ENCODE assay signal across 9 cellular contexts in genomic region chrX:2967998-2968909, GRCh38. TPM values are rescaled to one million over a fixed set of nuclear protein-coding genes. Genes with fewer than 3 reads are reported as not detected.
A peak's percentile ranks its signal among the peaks of the same experiment; 100 is the strongest.
DNase-seq lines count a peak whose midpoint lies in the region; ATAC-seq and FAIRE-seq lines count a peak whose summit lies in the region.
"Had no signal": no experiment of that assay in that cellular context is flagged by ENCODE, and none has a peak within 500 bp of the region (broad histone marks: within the 10 kb centered on the region; RNA-seq: fewer than 3 reads in every experiment).

No MANE protein-coding gene starts in this region.

- H3K27ac ChIP-seq in small intestine (ENCODE audit: low read depth in 1 of 2, low read length in 1 of 2) = no peak overlapping the region

- peak overlapping the region; percentile 14 for H3K27ac Mint-ChIP-seq in activated naive CD4-positive, alpha-beta T cell treated with anti-CD3 and anti-CD28 coated beads, Interleukin-2, amount 10 ng/mL, durations not matched to agents 7 days and 5 days
- no peak overlapping the region for H3K27ac Mint-ChIP-seq in stimulated activated effector memory CD8-positive, alpha-beta T cell treated with anti-CD3 and anti-CD28 coated beads, Interleukin-12 subunit alpha, Interleukin-12 subunit beta, amount 100 ng/mL, for 72 hours

- no peak overlapping the region for H3K4me3 ChIP-seq in small intestine (ENCODE audit: low read depth in 1 of 2, low read length in 2 of 2)

- H3K27me3 ChIP-seq in small intestine (ENCODE audit: control insufficient read depth in 2 of 2, insufficient read depth in 2 of 2, low read length in 2 of 2) = no peaks in the 10 kb centered on the region

- no peak for FAIRE-seq in small intestine (lab: Jason Lieb, UNC)
- FAIRE-seq: G401.6 had no signal

- no peaks in the 10 kb centered on the region for H3K9me3 Mint-ChIP-seq in activated naive CD4-positive, alpha-beta T cell treated with anti-CD3 and anti-CD28 coated beads, Interleukin-2, amount 10 ng/mL, durations not matched to agents 7 days and 5 days
- no peaks in the 10 kb centered on the region for H3K9me3 Mint-ChIP-seq in stimulated activated effector memory CD8-positive, alpha-beta T cell treated with anti-CD3 and anti-CD28 coated beads, Interleukin-12 subunit alpha, Interleukin-12 subunit beta, amount 100 ng/mL, for 72 hours

- H3K36me3 Mint-ChIP-seq in activated naive CD4-positive, alpha-beta T cell treated with anti-CD3 and anti-CD28 coated beads, Interleukin-2, amount 10 ng/mL, durations not matched to agents 7 days and 5 days = no peaks in the 10 kb centered on the region
- H3K36me3 Mint-ChIP-seq in stimulated activated effector memory CD8-positive, alpha-beta T cell treated with anti-CD3 and anti-CD28 coated beads, Interleukin-12 subunit alpha, Interleukin-12 subunit beta, amount 100 ng/mL, for 72 hours = no peaks in the 10 kb centered on the region

- peak overlapping the region; percentile 55 for H3K4me3 Mint-ChIP-seq in activated naive CD4-positive, alpha-beta T cell treated with anti-CD3 and anti-CD28 coated beads, Interleukin-2, amount 10 ng/mL, durations not matched to agents 7 days and 5 days
- peak overlapping the region; percentile 24 for H3K4me3 Mint-ChIP-seq in stimulated activated effector memory CD8-positive, alpha-beta T cell treated with anti-CD3 and anti-CD28 coated beads, Interleukin-12 subunit alpha, Interleukin-12 subunit beta, amount 100 ng/mL, for 72 hours

- H3K4me1 ChIP-seq in small intestine (ENCODE audit: control insufficient read depth in 2 of 2, insufficient read depth in 1 of 2, low read depth in 1 of 2, low read length in 1 of 2) = no peaks in the 10 kb centered on the region

- CTCF ChIA-PET in activated naive CD4-positive, alpha-beta T cell treated with anti-CD3 and anti-CD28 coated beads, Interleukin-2, amount 10 ng/mL, durations not matched to agents 7 days and 5 days (lab: Charles Lee) = no interaction called here

- no peaks in the 10 kb centered on the region for H3K27me3 Mint-ChIP-seq in activated naive CD4-positive, alpha-beta T cell treated with anti-CD3 and anti-CD28 coated beads, Interleukin-2, amount 10 ng/mL, durations not matched to agents 7 days and 5 days

- H3K4me1 Mint-ChIP-seq in activated naive CD4-positive, alpha-beta T cell treated with anti-CD3 and anti-CD28 coated beads, Interleukin-2, amount 10 ng/mL, durations not matched to agents 7 days and 5 days = no peaks in the 10 kb centered on the region
- H3K4me1 Mint-ChIP-seq in stimulated activated effector memory CD8-positive, alpha-beta T cell treated with anti-CD3 and anti-CD28 coated beads, Interleukin-12 subunit alpha, Interleukin-12 subunit beta, amount 100 ng/mL, for 72 hours = no peaks in the 10 kb centered on the region

- ATAC-seq in stimulated activated effector memory CD8-positive, alpha-beta T cell treated with anti-CD3 and anti-CD28 coated beads, Interleukin-12 subunit alpha, Interleukin-12 subunit beta, amount 100 ng/mL, for 72 hours = peak; percentile 83

- DNase-seq in activated naive CD4-positive, alpha-beta T cell treated with Interleukin-2 at 50 U/mL for 16 hours = peak; percentile 4
- DNase-seq in activated naive CD4-positive, alpha-beta T cell (lab: John Stamatoyannopoulos, UW) = no peak
- DNase-seq in activated naive CD4-positive, alpha-beta T cell treated with anti-CD3 and anti-CD28 coated beads, Interleukin-2, amount 10 ng/mL, durations not matched to agents 7 days and 5 days = no peak
- peak; percentile 6 to 78 (median 54) for DNase-seq in head of caudate nucleus
- peak in 1 of 2 donors; percentile 44 for DNase-seq in stimulated activated effector memory CD8-positive, alpha-beta T cell treated with anti-CD3 and anti-CD28 coated beads, Interleukin-12 subunit alpha, Interleukin-12 subunit beta, amount 100 ng/mL, for 72 hours (ENCODE audit: low spot score in 2 of 2)
- DNase-seq in SK-N-DZ (ENCODE audit: low spot score) = no peak
- DNase-seq in small intestine = no peak
- DNase-seq in UCSD-AML1 (lab: John Stamatoyannopoulos, UW; ENCODE audit: unreplicated experiment) = no peak

- no peaks in the 10 kb centered on the region for H3K9me3 ChIP-seq in small intestine (ENCODE audit: control insufficient read depth, low read depth)

- intact Hi-C loops in head of caudate nucleus (cut with DNase I) = no loop called here

- 61 to 83% (median 67%) methylated on average over 27 of the region's 27 CpGs for WGBS in small intestine, 3 donors

- H3K36me3 ChIP-seq in small intestine (ENCODE audit: control insufficient read depth in 2 of 2, insufficient read depth in 2 of 2, low read length in 2 of 2) = no peaks in the 10 kb centered on the region

RNA-seq across cellular contexts. Expression of gene ARSH, which starts 38.1 kb away (rescaled TPM):
- not detected in 2 replicates for polyA plus RNA-seq in SK-N-DZ (2014; cell fraction: cytosol; rRNA removed)
- polyA plus RNA-seq in SK-N-DZ (2014; cell fraction: nucleus; rRNA removed) = not detected in 2 replicates
- under 1 TPM in 1 of 3 donors, not detected in 2; 0.04 TPM for polyA plus RNA-seq in small intestine

RNA-seq across cellular contexts. Expression of gene ARSD, which starts 39.1 kb away (rescaled TPM):
- polyA plus RNA-seq in SK-N-DZ (2014; cell fraction: cytosol; rRNA removed) = not detected in 2 replicates
- not detected in 2 replicates for polyA plus RNA-seq in SK-N-DZ (2014; cell fraction: nucleus; rRNA removed)
- 10 to 100 TPM; 12.3 to 16.9 (median 14.1) TPM for polyA plus RNA-seq in small intestine

Comparison
In these comparisons a context has a peak if more than half of its experiments do, and no peak if none do; other contexts are left out.
1. DNase-seq: peak in activated naive CD4-positive, alpha-beta T cell treated with Interleukin-2 at 50 U/mL for 16 hours (single experiment) and head of caudate nucleus (42 of 42); none in activated naive CD4-positive, alpha-beta T cell (0 of 4), activated naive CD4-positive, alpha-beta T cell treated with anti-CD3 and anti-CD28 coated beads, Interleukin-2, amount 10 ng/mL, durations not matched to agents 7 days and 5 days (single experiment), SK-N-DZ (single experiment), small intestine (single experiment) and UCSD-AML1 (single experiment).